Comparison of ENCODE assay signal across 10 cellular contexts in genomic region chr2:197212344-197213262, GRCh38.
DNase-seq lines count a peak whose midpoint lies in the region; ATAC-seq and TF ChIP-seq lines count a peak whose summit lies in the region.
"Had no signal": no experiment of that assay in that cellular context is flagged by ENCODE, and none has a peak within 500 bp of the region (broad histone marks: within the 10 kb centered on the region; RNA-seq: fewer than 3 reads in every experiment).

No MANE protein-coding gene starts in this region.

- peaks cover 19% of the 10 kb centered on the region for H3K36me3 Mint-ChIP-seq in CD4-positive, CD25-positive, alpha-beta regulatory T cell
- H3K36me3 Mint-ChIP-seq in brain = no peaks in the 10 kb centered on the region
- peaks cover 4% of the 10 kb centered on the region for H3K36me3 Mint-ChIP-seq in natural killer cell treated with Interleukin-12 subunit alpha and Interleukin-12 subunit beta and Interleukin-15 and Interleukin-18, amount 100 ng/mL, for 72 hours

- no peaks in the 10 kb centered on the region for H3K27me3 Mint-ChIP-seq in CD4-positive, CD25-positive, alpha-beta regulatory T cell
- no peaks in the 10 kb centered on the region for H3K27me3 Mint-ChIP-seq in brain
- H3K27me3 Mint-ChIP-seq in natural killer cell treated with Interleukin-12 subunit alpha and Interleukin-12 subunit beta and Interleukin-15 and Interleukin-18, amount 100 ng/mL, for 72 hours = no peaks in the 10 kb centered on the region

- no peaks in the 10 kb centered on the region for H3K36me3 ChIP-seq in CD4-positive, CD25-positive, alpha-beta regulatory T cell (ENCODE audit: control insufficient read depth, insufficient read depth, low read length)
- H3K36me3 ChIP-seq in ovary = no peaks in the 10 kb centered on the region
- H3K36me3 ChIP-seq in uterus = no peaks in the 10 kb centered on the region
- no peaks in the 10 kb centered on the region for H3K36me3 ChIP-seq in WERI-Rb-1

- 42 to 46% (median 42%) methylated on average over 8 of the region's 8 CpGs for WGBS in ovary, 3 donors

- intact Hi-C loops in ovary (cut with DNase I) = loop anchor here in 1 of 4 donors (10.0 kb wide), 1 partner anchor 162 kb away; no protein-coding TSS in a partner anchor
- intact Hi-C loops in uterus (cut with DNase I; ENCODE audit: low total_unique reads) = no loop called here

- H3K4me3 ChIP-seq in CD4-positive, CD25-positive, alpha-beta regulatory T cell (ENCODE audit: low read depth, low read length) = peak overlapping the region; percentile 75
- H3K4me3 ChIP-seq in ovary = no peak overlapping the region
- no peak overlapping the region for H3K4me3 ChIP-seq in uterus
- H3K4me3 ChIP-seq in WERI-Rb-1 (ENCODE audit: low read depth, low read length) = no peak overlapping the region
- H3K4me3 ChIP-seq: PC-9 had no signal

- peak overlapping the region; percentile 88 for H3K27ac ChIP-seq in CD4-positive, CD25-positive, alpha-beta regulatory T cell (ENCODE audit: insufficient read depth, low read length, poor library complexity, severe bottlenecking)
- H3K27ac ChIP-seq in ovary (no peak overlapping the region), uterus (no peak overlapping the region), WERI-Rb-1 (no peak overlapping the region)
- H3K27ac ChIP-seq: PC-9 had no signal

- TF ChIP-seq POLR2A in ovary (IDR thresholded peaks at IDR 0.05) (no peak), uterus (IDR thresholded peaks at IDR 0.05) (no peak)

- H3K4me3 Mint-ChIP-seq in CD4-positive, CD25-positive, alpha-beta regulatory T cell = peak overlapping the region; percentile 64 to 81 (median 78)
- no peak overlapping the region for H3K4me3 Mint-ChIP-seq in brain
- peak overlapping the region; percentile 68 for H3K4me3 Mint-ChIP-seq in natural killer cell treated with Interleukin-12 subunit alpha and Interleukin-12 subunit beta and Interleukin-15 and Interleukin-18, amount 100 ng/mL, for 72 hours

- TF ChIP-seq CTCF in brain (conservative IDR thresholded peaks at IDR 0.05) (no peak), ovary (IDR thresholded peaks at IDR 0.05) (no peak), uterus (IDR thresholded peaks at IDR 0.05) (no peak), WERI-Rb-1 (IDR thresholded peaks at IDR 0.05; ENCODE audit: low read depth, low read length) (no peak)

- DNase-seq in CD4-positive, CD25-positive, alpha-beta regulatory T cell = peak in 2 of 3 donors; percentile 32 to 67
- DNase-seq in KBM-7 (peak; percentile 47), ovary (no peak), uterus (no peak), WERI-Rb-1 (no peak)
- DNase-seq in natural killer cell treated with Interleukin-12 subunit alpha and Interleukin-12 subunit beta and Interleukin-15 and Interleukin-18, amount 100 ng/mL, for 72 hours (ENCODE audit: low spot score) = no peak
- DNase-seq: DMS153, PC-9 had no signal

- H3K4me1 ChIP-seq in CD4-positive, CD25-positive, alpha-beta regulatory T cell (ENCODE audit: control insufficient read depth, insufficient read depth, low read length, poor library complexity, severe bottlenecking) = peaks cover 98% of the 10 kb centered on the region
- H3K4me1 ChIP-seq in ovary (ENCODE audit: insufficient read depth) (peaks cover 4% of the 10 kb centered on the region), uterus (no peaks in the 10 kb centered on the region)

- no peaks in the 10 kb centered on the region for H3K9me3 Mint-ChIP-seq in CD4-positive, CD25-positive, alpha-beta regulatory T cell
- peaks cover 0 to 2% (median 0%) of the 10 kb centered on the region in 5 experiments for H3K9me3 Mint-ChIP-seq in brain
- no peaks in the 10 kb centered on the region for H3K9me3 Mint-ChIP-seq in natural killer cell treated with Interleukin-12 subunit alpha and Interleukin-12 subunit beta and Interleukin-15 and Interleukin-18, amount 100 ng/mL, for 72 hours

- no peaks in the 10 kb centered on the region for H3K27me3 ChIP-seq in CD4-positive, CD25-positive, alpha-beta regulatory T cell (ENCODE audit: control insufficient read depth, insufficient read depth, low read length)
- no peaks in the 10 kb centered on the region for H3K27me3 ChIP-seq in ovary
- no peaks in the 10 kb centered on the region for H3K27me3 ChIP-seq in uterus
- no peaks in the 10 kb centered on the region for H3K27me3 ChIP-seq in WERI-Rb-1 (ENCODE audit: insufficient read depth, low read depth, severe bottlenecking)

- no peaks in the 10 kb centered on the region for H3K9me3 ChIP-seq in CD4-positive, CD25-positive, alpha-beta regulatory T cell (ENCODE audit: control insufficient read depth in 2 of 2, low read length in 2 of 2)
- no peaks in the 10 kb centered on the region for H3K9me3 ChIP-seq in ovary
- H3K9me3 ChIP-seq in uterus = no peaks in the 10 kb centered on the region
- no peaks in the 10 kb centered on the region for H3K9me3 ChIP-seq in WERI-Rb-1 (ENCODE audit: severe bottlenecking)

- in situ Hi-C loops in KBM-7 (cut with MboI; ENCODE audit: low pct_unique_long_range_greater_than_20kb, low sequenced_read_pairs) = no loop called here

- H3K4me1 Mint-ChIP-seq in CD4-positive, CD25-positive, alpha-beta regulatory T cell = peaks cover 70 to 99% (median 90%) of the 10 kb centered on the region in 4 donors
- H3K4me1 Mint-ChIP-seq in brain = peaks cover 40% of the 10 kb centered on the region
- peaks cover 79 to 95% of the 10 kb centered on the region in 2 donors for H3K4me1 Mint-ChIP-seq in natural killer cell treated with Interleukin-12 subunit alpha and Interleukin-12 subunit beta and Interleukin-15 and Interleukin-18, amount 100 ng/mL, for 72 hours (ENCODE audit: low read depth in 2 of 2)

- H3K27ac Mint-ChIP-seq in CD4-positive, CD25-positive, alpha-beta regulatory T cell = peak overlapping the region; percentile 92 to 99 (median 98)
- H3K27ac Mint-ChIP-seq in brain = peak overlapping the region in 3 of 5 experiments; percentile 20 to 83 (median 52)
- peak overlapping the region; percentile 88 to 93 for H3K27ac Mint-ChIP-seq in natural killer cell treated with Interleukin-12 subunit alpha and Interleukin-12 subunit beta and Interleukin-15 and Interleukin-18, amount 100 ng/mL, for 72 hours

- ATAC-seq in CD4-positive, CD25-positive, alpha-beta regulatory T cell (ENCODE audit: low read depth in 2 of 2) = peak in 1 of 2 donors; percentile 15
- peak in 1 of 2 donors; percentile 19 for ATAC-seq in natural killer cell treated with Interleukin-12 subunit alpha and Interleukin-12 subunit beta and Interleukin-15 and Interleukin-18, amount 100 ng/mL, for 72 hours
- no peak for ATAC-seq in HG03469 (IDR thresholded peaks at IDR 0.05; ENCODE audit: unreplicated experiment)

- no peak for TF ChIP-seq EP300 in ovary (IDR thresholded peaks at IDR 0.05)

Comparison
In these comparisons a context has a peak if more than half of its experiments do, and no peak if none do; other contexts are left out.
1. DNase-seq: peak in CD4-positive, CD25-positive, alpha-beta regulatory T cell (2 of 3) and KBM-7 (single experiment); none in natural killer cell treated with Interleukin-12 subunit alpha and Interleukin-12 subunit beta and Interleukin-15 and Interleukin-18, amount 100 ng/mL, for 72 hours (single experiment), ovary (0 of 5), uterus (0 of 2) and WERI-Rb-1 (single experiment).
2. H3K4me3 Mint-ChIP-seq: peak in CD4-positive, CD25-positive, alpha-beta regulatory T cell (4 of 4) and natural killer cell treated with Interleukin-12 subunit alpha and Interleukin-12 subunit beta and Interleukin-15 and Interleukin-18, amount 100 ng/mL, for 72 hours (single experiment); none in brain (0 of 5).
3. Peak in every context shown above with its lines, with median percentiles within 50 percentile points of each other: H3K27ac Mint-ChIP-seq.